35 cellular contexts compared by ENCODE assay signal in genomic region chr1:159987186-159987585, GRCh38. TPM values are rescaled to one million over a fixed set of nuclear protein-coding genes. Genes with fewer than 3 reads are reported as not detected.
"Had no signal": no experiment of that assay in that cellular context is flagged by ENCODE, and none has a peak within 500 bp of the region (broad histone marks: within the 10 kb centered on the region; RNA-seq: fewer than 3 reads in every experiment).

No MANE protein-coding gene starts in this region.

- H3K27me3 ChIP-seq: foreskin keratinocyte, sigmoid colon, testis had no signal

- DNase-seq: cerebellar nuclear complex; cortex of kidney; dorsolateral prefrontal cortex; effector CD4-positive, alpha-beta T cell; foreskin keratinocyte; glutamatergic neuron; heart right ventricle; hippocampal formation; kidney glomerular epithelial cell; mesenchymal stem cell; mucosa of descending colon; naive B cell; sigmoid colon; spleen; stimulated activated CD4-positive, alpha-beta T cell treated with anti-CD3 and anti-CD28 coated beads, Interleukin-4, amount 100 ng/mL, for 4 hours; stimulated activated naive CD8-positive, alpha-beta T cell treated with anti-CD3 and anti-CD28 coated beads, Interleukin-15, Interleukin-2, amounts not matched to agents 100 U/mL and 50 U/mL, for 24 hours; substantia nigra; testis; tibial artery had no signal

- H3K4me3 ChIP-seq: dorsolateral prefrontal cortex, gastroesophageal sphincter, heart right ventricle, mucosa of descending colon, sigmoid colon, spleen, testis, tibial artery had no signal

- H3K27ac ChIP-seq: dorsolateral prefrontal cortex, epithelial cell of prostate, foreskin keratinocyte, gastroesophageal sphincter, heart right ventricle, neutrophil, parathyroid adenoma, sigmoid colon, spleen, testis, tibial artery had no signal

- FAIRE-seq: islet of Langerhans had no signal

- H3K4me3 Mint-ChIP-seq: mesothelial cell of epicardium; natural killer cell treated with Interleukin-12 subunit alpha and Interleukin-12 subunit beta and Interleukin-15 and Interleukin-18, amount 100 ng/mL, for 72 hours; neural crest cell; stimulated activated memory B cell treated with anti-CD40 and anti-IgM and Interleukin-4, amounts not matched to agents 10 μg/mL and 1 μg/mL and 100 μg/mL, for 72 hours; type B pancreatic cell had no signal

- H3K36me3 ChIP-seq: gastroesophageal sphincter, heart right ventricle, neutrophil, sigmoid colon, spleen, tibial artery had no signal

- H3K9me3 Mint-ChIP-seq: mesothelial cell of epicardium; natural killer cell treated with Interleukin-12 subunit alpha and Interleukin-12 subunit beta and Interleukin-15 and Interleukin-18, amount 100 ng/mL, for 72 hours; neural crest cell; stimulated activated memory B cell treated with anti-CD40 and anti-IgM and Interleukin-4, amounts not matched to agents 10 μg/mL and 1 μg/mL and 100 μg/mL, for 72 hours; type B pancreatic cell had no signal

- H3K36me3 Mint-ChIP-seq: mesothelial cell of epicardium; natural killer cell treated with Interleukin-12 subunit alpha and Interleukin-12 subunit beta and Interleukin-15 and Interleukin-18, amount 100 ng/mL, for 72 hours; stimulated activated memory B cell treated with anti-CD40 and anti-IgM and Interleukin-4, amounts not matched to agents 10 μg/mL and 1 μg/mL and 100 μg/mL, for 72 hours; type B pancreatic cell had no signal

- H3K4me1 Mint-ChIP-seq: mesothelial cell of epicardium; naive B cell; neural crest cell; stimulated activated memory B cell treated with anti-CD40 and anti-IgM and Interleukin-4, amounts not matched to agents 10 μg/mL and 1 μg/mL and 100 μg/mL, for 72 hours had no signal

- H3K27ac Mint-ChIP-seq: mesothelial cell of epicardium; natural killer cell treated with Interleukin-12 subunit alpha and Interleukin-12 subunit beta and Interleukin-15 and Interleukin-18, amount 100 ng/mL, for 72 hours; progenitor cell of endocrine pancreas; stimulated activated memory B cell treated with anti-CD40 and anti-IgM and Interleukin-4, amounts not matched to agents 10 μg/mL and 1 μg/mL and 100 μg/mL, for 72 hours; type B pancreatic cell had no signal

- H3K4me1 ChIP-seq: gastroesophageal sphincter, parathyroid adenoma, testis, tibial artery had no signal

- H3K9me3 ChIP-seq: gastroesophageal sphincter, heart right ventricle, mucosa of descending colon, neutrophil, sigmoid colon, spleen, testis, tibial artery had no signal

RNA-seq across cellular contexts. Expression of gene SLAMF9, which starts 33.1 kb away (rescaled TPM):
- total RNA-seq: fibroblast of lung; gastroesophageal sphincter; heart right ventricle; lower leg skin; lung microvascular endothelial cell; mesothelial cell of epicardium; mucosa of descending colon; natural killer cell treated with Interleukin-12 subunit alpha and Interleukin-12 subunit beta and Interleukin-15 and Interleukin-18, amount 100 ng/mL, for 72 hours; neural crest cell; progenitor cell of endocrine pancreas; sigmoid colon; skeletal muscle tissue; urinary bladder had no signal
- polyA plus RNA-seq: fibroblast of lung, urinary bladder had no signal

RNA-seq across cellular contexts. Expression of gene IGSF9, which starts 41.8 kb away (rescaled TPM):
- total RNA-seq: lung microvascular endothelial cell; natural killer cell treated with Interleukin-12 subunit alpha and Interleukin-12 subunit beta and Interleukin-15 and Interleukin-18, amount 100 ng/mL, for 72 hours had no signal
- polyA plus RNA-seq: fibroblast of lung had no signal
